In genomic region chr1:61445269-61445825, GRCh38 we compare ENCODE assay signal across 22 cellular contexts.
A peak's percentile ranks its signal among the peaks of the same experiment; 100 is the strongest.
DNase-seq lines count a peak whose midpoint lies in the region; ATAC-seq and TF ChIP-seq lines count a peak whose summit lies in the region.
"Had no signal": no experiment of that assay in that cellular context is flagged by ENCODE, and none has a peak within 500 bp of the region (broad histone marks: within the 10 kb centered on the region; RNA-seq: fewer than 3 reads in every experiment).

No MANE protein-coding gene starts in this region.

- H4K12ac ChIP-seq in trophoblast cell (ENCODE audit: low read depth, low read length), result no peak overlapping the region

- no peak overlapping the region for H3K4ac ChIP-seq in trophoblast cell (ENCODE audit: low read depth, low read length)

- H3K27me3 Mint-ChIP-seq in GM23338 (ENCODE audit: insufficient read depth, low read depth, poor library complexity), result peaks cover 1% of the 10 kb centered on the region
- H3K27me3 Mint-ChIP-seq in activated CD4-positive, alpha-beta T cell treated with anti-CD3 and anti-CD28 coated beads, Interleukin-2, amount 10 ng/mL, durations not matched to agents 7 days and 5 days, result no peaks in the 10 kb centered on the region
- H3K27me3 Mint-ChIP-seq: activated CD8-positive, alpha-beta T cell treated with anti-CD3 and anti-CD28 coated beads for 36 hours; activated naive CD8-positive, alpha-beta T cell had no signal

- H4K8ac ChIP-seq in trophoblast cell (ENCODE audit: low read depth, low read length), result no peak overlapping the region

- H3K79me2 ChIP-seq in GM23338 (replicated peaks; ENCODE audit: insufficient read depth) (no peaks in the 10 kb centered on the region), trophoblast cell (ENCODE audit: control insufficient read depth, insufficient read depth, low read length, poor library complexity) (no peaks in the 10 kb centered on the region)

- H3K27me3 ChIP-seq in GM23338 (ENCODE audit: insufficient read depth) (no peaks in the 10 kb centered on the region), trophoblast cell (ENCODE audit: insufficient read depth, low read length) (no peaks in the 10 kb centered on the region)
- H3K27me3 ChIP-seq: suprapubic skin had no signal

- H2BK12ac ChIP-seq in trophoblast cell (ENCODE audit: low read length), result no peak overlapping the region

- no peak overlapping the region for H2AK5ac ChIP-seq in trophoblast cell (ENCODE audit: low read length)

- peaks cover 9% of the 10 kb centered on the region; the same call in 1 of the 2 replicates for H3K4me1 ChIP-seq in GM23338 (ENCODE audit: insufficient read depth)
- H3K4me1 ChIP-seq in trophoblast cell (ENCODE audit: control insufficient read depth in 1 of 2, insufficient read depth in 2 of 2, low read length in 2 of 2), result peaks cover 0 to 4% of the 10 kb centered on the region in 2 experiments

- WGBS in trophoblast cell (ENCODE audit: extremely low coverage, insufficient coverage, insufficient read length), result no CpG with 5 or more reads among the region's 8 CpGs

- H3K4me3 Mint-ChIP-seq in GM23338, result no peak overlapping the region
- no peak overlapping the region for H3K4me3 Mint-ChIP-seq in activated CD4-positive, alpha-beta T cell treated with anti-CD3 and anti-CD28 coated beads, Interleukin-2, amount 10 ng/mL, durations not matched to agents 7 days and 5 days
- H3K4me3 Mint-ChIP-seq: activated CD8-positive, alpha-beta T cell treated with anti-CD3 and anti-CD28 coated beads for 36 hours; activated naive CD8-positive, alpha-beta T cell; CD14-positive monocyte; stimulated activated effector memory CD8-positive, alpha-beta T cell treated with anti-CD3 and anti-CD28 coated beads, Interleukin-12 subunit alpha, Interleukin-12 subunit beta, amount 100 ng/mL, for 72 hours had no signal

- ATAC-seq in GM23338, result no peak
- ATAC-seq in HG02840 (IDR thresholded peaks at IDR 0.05; ENCODE audit: low FRiP score, unreplicated experiment), result no peak
- no peak for ATAC-seq in HG02981 (IDR thresholded peaks at IDR 0.05; ENCODE audit: unreplicated experiment)
- ATAC-seq: activated CD8-positive, alpha-beta T cell treated with anti-CD3 and anti-CD28 coated beads for 36 hours; stimulated activated effector memory CD8-positive, alpha-beta T cell treated with anti-CD3 and anti-CD28 coated beads, Interleukin-12 subunit alpha, Interleukin-12 subunit beta, amount 100 ng/mL, for 72 hours had no signal

- no peak overlapping the region for H4K91ac ChIP-seq in trophoblast cell (ENCODE audit: low read depth, low read length)

- H3K9me3 ChIP-seq in SK-N-MC (ENCODE audit: low read depth, low read length) (no peaks in the 10 kb centered on the region), trophoblast cell (ENCODE audit: insufficient read depth, low read depth, low read length) (no peaks in the 10 kb centered on the region)
- H3K9me3 ChIP-seq: suprapubic skin had no signal

- H3K23ac ChIP-seq in trophoblast cell (ENCODE audit: low read length), result no peak overlapping the region

- no peak overlapping the region for H3K18ac ChIP-seq in trophoblast cell (ENCODE audit: low read length)

- H3K36me3 ChIP-seq in GM23338 (ENCODE audit: insufficient read depth) (no peaks in the 10 kb centered on the region), SK-N-MC (ENCODE audit: insufficient read depth, low read length) (no peaks in the 10 kb centered on the region), trophoblast cell (ENCODE audit: control insufficient read depth in 1 of 2, insufficient read depth in 2 of 2, low read length in 2 of 2) (no peaks in the 10 kb centered on the region)
- H3K36me3 ChIP-seq: suprapubic skin had no signal

- DNase-seq in GM23338 (ENCODE audit: low spot score) (no peak), SK-N-MC (ENCODE audit: low read depth, low spot score) (no peak), fibroblast of pulmonary artery (ENCODE audit: low read depth) (peak; percentile 38), trophoblast cell (peak; percentile 56 to 76)
- no peak for DNase-seq in activated CD4-positive, alpha-beta T cell treated with anti-CD3 and anti-CD28 coated beads, Interleukin-2, amount 10 ng/mL, durations not matched to agents 7 days and 5 days
- DNase-seq: activated CD4-positive, CD25-positive, alpha-beta regulatory T cell; activated CD8-positive, alpha-beta T cell treated with anti-CD3 and anti-CD28 coated beads for 36 hours; aorta; central memory CD4-positive, alpha-beta T cell; hypothalamus; NCI-H1105 treated with DMSO at 0.1 percent for 48 hours; NCI-H2029 treated with DMSO at 0.1 percent for 48 hours; NCI-H226; NCI-H774 had no signal

- no peaks in the 10 kb centered on the region for H3K79me1 ChIP-seq in trophoblast cell (ENCODE audit: low read length)

- H3K27ac Mint-ChIP-seq in GM23338, result no peak overlapping the region
- H3K27ac Mint-ChIP-seq in activated CD4-positive, alpha-beta T cell treated with anti-CD3 and anti-CD28 coated beads, Interleukin-2, amount 10 ng/mL, durations not matched to agents 7 days and 5 days, result no peak overlapping the region
- H3K27ac Mint-ChIP-seq: activated CD8-positive, alpha-beta T cell treated with anti-CD3 and anti-CD28 coated beads for 36 hours; activated naive CD8-positive, alpha-beta T cell; CD14-positive monocyte; stimulated activated effector memory CD8-positive, alpha-beta T cell treated with anti-CD3 and anti-CD28 coated beads, Interleukin-12 subunit alpha, Interleukin-12 subunit beta, amount 100 ng/mL, for 72 hours had no signal

- CTCF ChIA-PET in activated CD4-positive, alpha-beta T cell treated with anti-CD3 and anti-CD28 coated beads, Interleukin-2, amount 10 ng/mL, durations not matched to agents 7 days and 5 days (lab: Charles Lee), result interaction anchor here (0.7 kb wide), 1 partner anchor 402 kb away, joined by 3 read pairs; no protein-coding TSS in a partner anchor

- no peaks in the 10 kb centered on the region for H4K20me1 ChIP-seq in GM23338 (replicated peaks; ENCODE audit: insufficient read depth)

- no peaks in the 10 kb centered on the region for H3K36me3 Mint-ChIP-seq in GM23338 (ENCODE audit: low read depth)
- no peaks in the 10 kb centered on the region for H3K36me3 Mint-ChIP-seq in activated CD4-positive, alpha-beta T cell treated with anti-CD3 and anti-CD28 coated beads, Interleukin-2, amount 10 ng/mL, durations not matched to agents 7 days and 5 days (ENCODE audit: low read depth)
- H3K36me3 Mint-ChIP-seq: activated naive CD8-positive, alpha-beta T cell; stimulated activated effector memory CD8-positive, alpha-beta T cell treated with anti-CD3 and anti-CD28 coated beads, Interleukin-12 subunit alpha, Interleukin-12 subunit beta, amount 100 ng/mL, for 72 hours had no signal

- H2BK120ac ChIP-seq in trophoblast cell (ENCODE audit: insufficient read depth, low read length, poor library complexity), result no peak overlapping the region

- no peaks in the 10 kb centered on the region for H3F3A ChIP-seq in GM23338 (replicated peaks; ENCODE audit: low read depth)

- no peaks in the 10 kb centered on the region for H3K9me2 ChIP-seq in GM23338 (ENCODE audit: insufficient read depth)

- H3K27ac ChIP-seq in GM23338 (ENCODE audit: low read depth) (no peak overlapping the region), SK-N-MC (peak overlapping the region; percentile 79), trophoblast cell (ENCODE audit: low read depth, low read length) (no peak overlapping the region)
- H3K27ac ChIP-seq: HL-60, suprapubic skin had no signal

- H2AFZ ChIP-seq in GM23338 (peak overlapping the region; percentile 40; the same call in 1 of the 2 replicates), trophoblast cell (ENCODE audit: insufficient read depth, low read length, poor library complexity) (no peak overlapping the region)

- H2BK5ac ChIP-seq in trophoblast cell (ENCODE audit: low read depth, low read length, poor library complexity), result no peak overlapping the region

- H3K4me3 ChIP-seq in GM23338 (no peak overlapping the region), SK-N-MC (peak overlapping the region; percentile 8; the same call in 1 of the 2 replicates), fibroblast of pulmonary artery (replicated peaks; ENCODE audit: low read depth, low read length) (no peak overlapping the region), trophoblast cell (ENCODE audit: low read depth, low read length) (no peak overlapping the region)
- H3K4me3 ChIP-seq: lung, suprapubic skin had no signal

- no peak overlapping the region for H3K14ac ChIP-seq in trophoblast cell (ENCODE audit: low read length)

- peaks cover 27% of the 10 kb centered on the region for H3K4me1 Mint-ChIP-seq in GM23338
- no peaks in the 10 kb centered on the region for H3K4me1 Mint-ChIP-seq in activated CD4-positive, alpha-beta T cell treated with anti-CD3 and anti-CD28 coated beads, Interleukin-2, amount 10 ng/mL, durations not matched to agents 7 days and 5 days
- H3K4me1 Mint-ChIP-seq: stimulated activated effector memory CD8-positive, alpha-beta T cell treated with anti-CD3 and anti-CD28 coated beads, Interleukin-12 subunit alpha, Interleukin-12 subunit beta, amount 100 ng/mL, for 72 hours had no signal

- no peaks in the 10 kb centered on the region for H3K9me3 Mint-ChIP-seq in GM23338
- H3K9me3 Mint-ChIP-seq in activated CD4-positive, alpha-beta T cell treated with anti-CD3 and anti-CD28 coated beads, Interleukin-2, amount 10 ng/mL, durations not matched to agents 7 days and 5 days, result no peaks in the 10 kb centered on the region
- H3K9me3 Mint-ChIP-seq: activated CD8-positive, alpha-beta T cell treated with anti-CD3 and anti-CD28 coated beads for 36 hours; CD14-positive monocyte; stimulated activated effector memory CD8-positive, alpha-beta T cell treated with anti-CD3 and anti-CD28 coated beads, Interleukin-12 subunit alpha, Interleukin-12 subunit beta, amount 100 ng/mL, for 72 hours had no signal

- H3K4me2 ChIP-seq in GM23338, result no peak overlapping the region
- no peak overlapping the region for H3K4me2 ChIP-seq in trophoblast cell (ENCODE audit: low read length)

- TF ChIP-seq CTCF in GM23338 (conservative IDR thresholded peaks at IDR 0.05; ENCODE audit: low read depth in 2 of 2), result no peak
- TF ChIP-seq CTCF in fibroblast of pulmonary artery (IDR thresholded peaks at IDR 0.05; ENCODE audit: low read length, missing control alignments), result no peak

- H3K9ac ChIP-seq in SK-N-MC (ENCODE audit: insufficient read length) (no peak overlapping the region), trophoblast cell (ENCODE audit: low read length) (no peak overlapping the region)

- POLR2A ChIA-PET in activated CD4-positive, alpha-beta T cell treated with anti-CD3 and anti-CD28 coated beads, Interleukin-2, amount 10 ng/mL, durations not matched to agents 7 days and 5 days (lab: Charles Lee), result no interaction called here

TF ChIP-seq in GM23338, 12 proteins besides CTCF, POLR2A, EP300 and RAD21:
- no peak for TF ChIP-seq NANOG (IDR thresholded peaks at IDR 0.05; ENCODE audit: borderline replicate concordance)

Comparison
In these comparisons a context has a peak if more than half of its experiments do, and no peak if none do; other contexts are left out.
1. DNase-seq: peak in fibroblast of pulmonary artery (single experiment) and trophoblast cell (2 of 2); none in GM23338 (single experiment), SK-N-MC (single experiment) and activated CD4-positive, alpha-beta T cell treated with anti-CD3 and anti-CD28 coated beads, Interleukin-2, amount 10 ng/mL, durations not matched to agents 7 days and 5 days (single experiment).